ENCODE assay signal across 11 cellular contexts in the genomic region with DNA sequence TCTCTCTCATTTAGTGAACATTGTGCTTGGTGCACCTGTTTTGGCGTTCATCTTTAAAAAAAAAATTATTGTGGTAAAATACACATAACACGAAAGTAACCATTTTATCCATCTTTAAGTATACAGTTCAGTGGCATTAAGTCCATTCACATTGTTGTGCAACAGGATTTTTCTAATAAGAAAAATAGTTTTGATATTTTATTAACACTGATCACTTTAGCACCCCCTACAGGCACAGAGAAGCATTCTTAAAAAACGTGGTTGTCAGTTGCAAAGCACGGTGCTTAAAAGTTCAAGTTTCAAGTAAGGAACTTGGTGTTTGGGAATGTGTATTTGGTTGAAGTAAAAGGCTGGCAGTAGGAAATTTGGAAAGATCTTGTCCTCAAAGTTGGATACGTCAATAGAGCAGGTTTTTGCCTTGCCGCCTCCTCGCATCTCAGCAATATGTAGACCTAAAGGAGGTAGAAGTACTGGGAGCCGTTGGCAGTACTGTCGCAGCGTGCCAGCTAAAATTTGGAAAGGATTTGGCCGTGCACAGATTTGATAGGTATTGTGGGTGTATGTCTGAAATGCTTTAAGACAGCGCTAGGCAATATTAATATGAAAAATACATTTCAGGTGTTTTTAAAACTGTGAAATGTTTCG.
DNase-seq lines count a peak whose midpoint lies in the region; TF ChIP-seq lines count a peak whose summit lies in the region.
"Had no signal": no experiment of that assay in that cellular context is flagged by ENCODE, and none has a peak within 500 bp of the region (broad histone marks: within the 10 kb centered on the region; RNA-seq: fewer than 3 reads in every experiment).

No MANE protein-coding gene starts in this region.

- TF ChIP-seq CTCF in esophagus muscularis mucosa (IDR thresholded peaks at IDR 0.05), result peak; percentile 16 to 48 (median 26)

- no peaks in the 10 kb centered on the region for H3K4me1 ChIP-seq in esophagus muscularis mucosa

- 89% methylated on average over 13 of the region's 13 CpGs for WGBS in esophagus muscularis mucosa

- no peak for TF ChIP-seq POLR2A in esophagus muscularis mucosa (IDR thresholded peaks at IDR 0.05; ENCODE audit: low read depth)

- no peak for TF ChIP-seq EP300 in esophagus muscularis mucosa (IDR thresholded peaks at IDR 0.05)

- peaks cover 0 to 7% (median 0%) of the 10 kb centered on the region in 4 donors for H3K36me3 ChIP-seq in esophagus muscularis mucosa

- DNase-seq in NCI-H1694 treated with DMSO at 0.1 percent for 48 hours (lab: John Stamatoyannopoulos, UW), result peak; percentile 0
- DNase-seq in NCI-H1694 (lab: John Stamatoyannopoulos, UW), result no peak
- peak; percentile 25 for DNase-seq in NCI-H69 (lab: John Stamatoyannopoulos, UW)
- DNase-seq in esophagus muscularis mucosa (ENCODE audit: extremely low spot score), result no peak
- peak; percentile 27 for DNase-seq in renal cortical epithelial cell (ENCODE audit: low read depth)
- no peak for DNase-seq in KG1 (lab: John Stamatoyannopoulos, UW)
- no peak for DNase-seq in NCI-H1105 (lab: John Stamatoyannopoulos, UW)
- DNase-seq in NCI-H1092 treated with DMSO at 0.1 percent for 48 hours (lab: John Stamatoyannopoulos, UW), result no peak
- DNase-seq: NCI-H774 had no signal

- H3K4me3 ChIP-seq in esophagus muscularis mucosa, result no peak overlapping the region
- H3K4me3 ChIP-seq: BLaER1, coronary artery had no signal

- no peaks in the 10 kb centered on the region for H3K9me3 ChIP-seq in esophagus muscularis mucosa

- no peaks in the 10 kb centered on the region for H3K27me3 ChIP-seq in esophagus muscularis mucosa
- H3K27me3 ChIP-seq: BLaER1 had no signal

- intact Hi-C loops in esophagus muscularis mucosa (cut with DNase I), result no loop called here

- H3K27ac ChIP-seq in esophagus muscularis mucosa (replicated peaks in 1 of 4), result no peak overlapping the region
- H3K27ac ChIP-seq: BLaER1, coronary artery had no signal

Comparison
In these comparisons a context has a peak if more than half of its experiments do, and no peak if none do; other contexts are left out.
1. DNase-seq: peak in NCI-H1694 treated with DMSO at 0.1 percent for 48 hours (single experiment), NCI-H69 (single experiment) and renal cortical epithelial cell (single experiment); none in NCI-H1694 (single experiment), esophagus muscularis mucosa (single experiment), KG1 (single experiment), NCI-H1105 (single experiment) and NCI-H1092 treated with DMSO at 0.1 percent for 48 hours (single experiment).